In the genomic region with DNA sequence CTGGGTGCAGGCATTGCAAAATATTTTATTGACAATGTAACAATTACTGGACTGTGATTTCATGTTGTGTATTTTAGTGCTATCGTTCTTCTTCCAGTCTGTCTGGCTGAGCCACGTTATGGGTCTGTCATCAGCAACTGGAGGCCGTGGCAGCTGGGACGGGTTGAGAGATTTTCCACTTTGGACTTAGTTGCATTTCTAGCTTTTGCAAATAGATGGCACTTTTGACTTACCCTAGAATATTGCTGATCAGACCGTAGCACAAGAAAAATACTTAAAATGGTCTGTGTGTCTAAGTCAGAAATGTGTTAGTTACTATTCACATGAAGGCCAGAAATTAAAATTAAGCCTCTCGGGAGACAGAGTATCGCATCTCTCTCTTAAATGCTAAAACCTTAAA, we compare ENCODE assay signal across 1 cellular context.
TF ChIP-seq lines count a peak whose summit lies in the region.

No MANE protein-coding gene starts in this region.

TF ChIP-seq in GM23338, 12 proteins besides CTCF, POLR2A, EP300 and RAD21 (continued from another document):
- TF ChIP-seq ETS1 (IDR thresholded peaks at IDR 0.05) (no peak), EZH2 (IDR thresholded peaks at IDR 0.05; ENCODE audit: low read depth, unreplicated experiment) (no peak), NANOG (IDR thresholded peaks at IDR 0.05; ENCODE audit: borderline replicate concordance) (no peak), CREB1 (CRISPR knock-in tag; IDR thresholded peaks at IDR 0.05; ENCODE audit: low read depth) (no peak), ZNF331 (CRISPR knock-in tag; IDR thresholded peaks at IDR 0.05; ENCODE audit: low read depth) (no peak), STAT1 (IDR thresholded peaks at IDR 0.05; ENCODE audit: unreplicated experiment) (no peak), POLR2AphosphoS5 (IDR thresholded peaks at IDR 0.05; ENCODE audit: low read depth) (no peak)
